ENCODE assay signal across 8 cellular contexts in genomic region chr21:33479679-33480480, GRCh38. TPM values are rescaled to one million over a fixed set of nuclear protein-coding genes. Genes with fewer than 3 reads are reported as not detected.
DNase-seq lines count a peak whose midpoint lies in the region; ATAC-seq and TF ChIP-seq lines count a peak whose summit lies in the region.

Gene TMEM50B, minus strand, starts transcription at chr21:33479974. Its CDS starts 11,089 bp downstream, at chr21:33468885.

- H3K36me3 ChIP-seq in liver (ENCODE audit: control insufficient read depth in 4 of 4, insufficient read depth in 3 of 4, low read depth in 1 of 4, low read length in 3 of 4) = no peaks in the 10 kb centered on the region

- H3K4me3 Mint-ChIP-seq in CD14-positive monocyte = peak within 1 kb of the TSS; percentile 90 to 96
- H3K4me3 Mint-ChIP-seq in dendritic cell treated with granulocyte-macrophage colony-stimulating factor and Interleukin-4, amounts not matched to agents 40 ng/mL and 50 ng/mL, for 4 days = peak within 1 kb of the TSS; percentile 86

- TF ChIP-seq CTCF in CD14-positive monocyte (IDR thresholded peaks at IDR 0.05) (peak; percentile 19), liver (IDR thresholded peaks at IDR 0.05; ENCODE audit: low read depth, low read length, missing input control) (peak; percentile 49)

- peaks cover 24% of the 10 kb centered on the region for H3K4me1 Mint-ChIP-seq in CD14-positive monocyte
- peaks cover 24% of the 10 kb centered on the region for H3K4me1 Mint-ChIP-seq in dendritic cell treated with granulocyte-macrophage colony-stimulating factor and Interleukin-4, amounts not matched to agents 40 ng/mL and 50 ng/mL, for 4 days (ENCODE audit: low read depth)

- peak within 1 kb of the TSS; percentile 87 to 97 (median 93) for H3K27ac Mint-ChIP-seq in CD14-positive monocyte
- peak within 1 kb of the TSS; percentile 98 for H3K27ac Mint-ChIP-seq in dendritic cell treated with granulocyte-macrophage colony-stimulating factor and Interleukin-4, amounts not matched to agents 40 ng/mL and 50 ng/mL, for 4 days

- H3K27me3 Mint-ChIP-seq in CD14-positive monocyte (ENCODE audit: low read depth in 3 of 3) = peaks cover 0 to 1% (median 0%) of the 10 kb centered on the region in 3 donors
- H3K27me3 Mint-ChIP-seq in dendritic cell treated with granulocyte-macrophage colony-stimulating factor and Interleukin-4, amounts not matched to agents 40 ng/mL and 50 ng/mL, for 4 days = no peaks in the 10 kb centered on the region

- peaks cover 2 to 13% (median 7%) of the 10 kb centered on the region in 4 donors for H3K4me1 ChIP-seq in liver (ENCODE audit: control insufficient read depth in 4 of 4, insufficient read depth in 4 of 4, low read length in 3 of 4)

- peak within 1 kb of the TSS; percentile 93 to 97 for H3K9ac ChIP-seq in liver (ENCODE audit: low read depth in 1 of 2, low read length in 2 of 2)

- peaks cover 0 to 2% (median 0%) of the 10 kb centered on the region in 7 donors for H3K9me3 Mint-ChIP-seq in CD14-positive monocyte
- no peaks in the 10 kb centered on the region for H3K9me3 Mint-ChIP-seq in dendritic cell treated with granulocyte-macrophage colony-stimulating factor and Interleukin-4, amounts not matched to agents 40 ng/mL and 50 ng/mL, for 4 days

- no peaks in the 10 kb centered on the region for H3K9me3 ChIP-seq in liver (ENCODE audit: control insufficient read depth in 4 of 4, low read length in 3 of 4)

- TF ChIP-seq RAD21 in liver (IDR thresholded peaks at IDR 0.05) = peak; percentile 46 to 61

- H3K36me3 Mint-ChIP-seq in CD14-positive monocyte = no peaks in the 10 kb centered on the region
- peaks cover 16% of the 10 kb centered on the region for H3K36me3 Mint-ChIP-seq in dendritic cell treated with granulocyte-macrophage colony-stimulating factor and Interleukin-4, amounts not matched to agents 40 ng/mL and 50 ng/mL, for 4 days (ENCODE audit: low read depth)

- ATAC-seq in GM19372 (IDR thresholded peaks at IDR 0.05; ENCODE audit: low read depth, unreplicated experiment) = peak; percentile 87
- ATAC-seq in HG03558 (IDR thresholded peaks at IDR 0.05; ENCODE audit: extremely low read depth, unreplicated experiment) = peak; percentile 64

- DNase-seq in CD14-positive monocyte (ENCODE audit: low spot score) (peak; percentile 95), NCI-H748 (lab: John Stamatoyannopoulos, UW; ENCODE audit: unreplicated experiment) (peak; percentile 97)
- peak; percentile 94 to 95 for DNase-seq in activated CD4-positive, alpha-beta T cell treated with anti-CD3 and anti-CD28 coated beads, Interleukin-2, amount 50 U/mL, for 24 hours (ENCODE audit: low read depth in 1 of 2, low spot score in 1 of 2)
- peak; percentile 95 for DNase-seq in stimulated activated CD4-positive, alpha-beta T cell treated with anti-CD3 and anti-CD28 coated beads, Interleukin-4, amount 100 ng/mL, for 24 hours

- H3K27ac ChIP-seq in liver (ENCODE audit: low read depth in 1 of 2, low read length in 2 of 2) = peak within 1 kb of the TSS; percentile 93 to 96

- H3K27me3 ChIP-seq in liver (ENCODE audit: control insufficient read depth in 4 of 4, insufficient read depth in 4 of 4, low read length in 3 of 4) = no peaks in the 10 kb centered on the region

- WGBS in liver = under 1% methylated on average over 93 of the region's 93 CpGs

- intact Hi-C loops in CD14-positive monocyte (cut with micrococcal nuclease) = loop anchor here (2.0 to 5.0 kb wide), 5 partner anchors 62 to 161 kb away; partner anchors contain the start of genes DONSON (in 2 of the 2), GART (in 2 of the 2), SON (in 2 of the 2) and CRYZL1 (in 1 of the 2)
- intact Hi-C loops in dendritic cell treated with granulocyte-macrophage colony-stimulating factor and Interleukin-4, amounts not matched to agents 40 ng/mL and 50 ng/mL, for 4 days (cut with micrococcal nuclease) = loop anchor here (1.0 kb wide), 1 partner anchor 11 kb away; the partner anchor contains the start of gene DNAJC28

- peak within 1 kb of the TSS; percentile 66 to 96 (median 91) for H3K4me3 ChIP-seq in liver (ENCODE audit: low read depth in 1 of 3, low read length in 3 of 3)

TF ChIP-seq in liver, 16 proteins besides CTCF, POLR2A, EP300 and RAD21:
- peak; percentile 66 for TF ChIP-seq YY1 (IDR thresholded peaks at IDR 0.05)
- TF ChIP-seq GABPA (IDR thresholded peaks at IDR 0.05 in 1 of 2, conservative IDR thresholded peaks at IDR 0.05 in 1 of 2) = no peak
- no peak for TF ChIP-seq ZBTB33 (IDR thresholded peaks at IDR 0.05)
- peak; percentile 90 for TF ChIP-seq TAF1 (conservative IDR thresholded peaks at IDR 0.05)
- TF ChIP-seq RXRA (IDR thresholded peaks at IDR 0.05) = no peak
- peak; percentile 44 for TF ChIP-seq SP1 (IDR thresholded peaks at IDR 0.05)
- TF ChIP-seq FOXA2 (IDR thresholded peaks at IDR 0.05) = peak; percentile 8
- peak; percentile 92 for TF ChIP-seq REST (IDR thresholded peaks at IDR 0.05)
- peak; percentile 89 to 93 for TF ChIP-seq EGR1 (IDR thresholded peaks at IDR 0.05; ENCODE audit: low read depth in 2 of 2)

RNA-seq across cellular contexts. Expression of gene TMEM50B, which starts in this region (rescaled TPM):
- polyA plus RNA-seq in CD14-positive monocyte (10 to 100 TPM; 33.8 to 38.2 TPM), liver (10 to 100 TPM; 11.8 to 31.8 TPM)
- 10 to 100 TPM; 28.1 to 31.8 TPM for total RNA-seq in liver

Comparison
In these comparisons a context has a peak if more than half of its experiments do, and no peak if none do; other contexts are left out.
1. Peak in every context shown above with its lines: DNase-seq, ATAC-seq, H3K4me3 ChIP-seq and H3K27ac ChIP-seq.